ENCODE assay signal across 1 cellular context in the genomic region with DNA sequence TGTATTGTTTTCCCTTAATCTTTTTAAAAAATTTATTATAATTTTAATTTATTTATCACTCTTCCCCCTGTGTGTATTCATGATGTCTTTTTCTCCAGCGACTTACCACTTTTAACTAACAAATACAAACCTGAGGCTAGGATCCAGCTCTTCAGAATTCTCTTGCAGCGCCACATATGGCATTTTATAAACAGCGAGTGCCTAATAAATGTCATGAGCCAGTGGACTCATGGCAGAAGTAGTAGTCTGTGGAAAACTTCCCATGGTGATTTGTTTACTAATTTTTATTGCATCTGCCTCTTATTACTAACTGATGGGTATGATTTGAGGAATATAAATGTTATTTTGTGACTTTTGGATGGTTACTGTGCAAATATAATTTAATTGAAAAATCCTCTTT.
TF ChIP-seq lines count a peak whose summit lies in the region.

No MANE protein-coding gene starts in this region.

TF ChIP-seq in GM23338, 12 proteins besides CTCF, POLR2A, EP300 and RAD21 (continued from another document):
- TF ChIP-seq ZNF462 (CRISPR knock-in tag; IDR thresholded peaks at IDR 0.05) (no peak), EZH2phosphoT487 (IDR thresholded peaks at IDR 0.05; ENCODE audit: unreplicated experiment) (no peak), CREB1 (CRISPR knock-in tag; IDR thresholded peaks at IDR 0.05; ENCODE audit: low read depth) (no peak), NANOG (IDR thresholded peaks at IDR 0.05; ENCODE audit: borderline replicate concordance) (no peak)
